Comparison of ENCODE assay signal across 22 cellular contexts in genomic region chr1:68328485-68328884, GRCh38.
DNase-seq lines count a peak whose midpoint lies in the region; ATAC-seq and TF ChIP-seq lines count a peak whose summit lies in the region.
"Had no signal": no experiment of that assay in that cellular context is flagged by ENCODE, and none has a peak within 500 bp of the region (broad histone marks: within the 10 kb centered on the region; RNA-seq: fewer than 3 reads in every experiment).

No MANE protein-coding gene starts in this region.

- H3K4me1 ChIP-seq in IMR-90 (ENCODE audit: control insufficient read depth, insufficient read depth, low read length): peaks cover 22% of the 10 kb centered on the region
- H3K4me1 ChIP-seq in mesenchymal stem cell (ENCODE audit: control insufficient read depth, insufficient read depth, low read depth, low read length): peaks cover 2% of the 10 kb centered on the region
- H3K4me1 ChIP-seq: BLaER1, Peyer's patch had no signal

- dilution Hi-C loops in IMR-90 (cut with HindIII; ENCODE audit: low sequenced_read_pairs, unreplicated experiment): no loop called here

- H3K18ac ChIP-seq in IMR-90 (ENCODE audit: low read depth, low read length) (peak overlapping the region; percentile 96; the same call in 1 of the 2 replicates), mesenchymal stem cell (ENCODE audit: low read depth in 1 of 2, low read length in 2 of 2) (peak overlapping the region; percentile 0 to 71)

- H2AFZ ChIP-seq in IMR-90 (replicated peaks; ENCODE audit: low read length, poor library complexity) (no peak overlapping the region), mesenchymal stem cell (ENCODE audit: low read depth, low read length) (no peak overlapping the region)

- WGBS in IMR-90 (ENCODE audit: extremely low coverage in 2 of 2, insufficient read length in 1 of 2), 2 experiments: no CpG with 5 or more reads among the region's 1 CpG
- WGBS in mesenchymal stem cell: no CpG with 5 or more reads among the region's 1 CpG

- BruUV-seq in IMR-90 (replicated peaks; lab: Mats Ljungman, UMichigan): no TSS peak

- no peak for TF ChIP-seq CTCF in IMR-90 (conservative IDR thresholded peaks at IDR 0.05; ENCODE audit: low read depth, low read length)

- H3K4me2 ChIP-seq in IMR-90 (ENCODE audit: low read depth, low read length) (peak overlapping the region; percentile 33; the same call in 1 of the 2 replicates), mesenchymal stem cell (ENCODE audit: low read length, poor library complexity, severe bottlenecking) (no peak overlapping the region)
- H3K4me2 ChIP-seq: BLaER1 had no signal

- H3K27ac ChIP-seq in IMR-90 (ENCODE audit: insufficient read depth, low read length) (peak overlapping the region; percentile 15; the same call in 1 of the 2 replicates), mesenchymal stem cell (ENCODE audit: low read length, poor library complexity, severe bottlenecking) (no peak overlapping the region)
- H3K27ac ChIP-seq: BLaER1, Peyer's patch had no signal

- in situ Hi-C loops in IMR-90 (cut with MboI; ENCODE audit: low sequenced_read_pairs): no loop called here

- peak overlapping the region; percentile 92 for H2AK5ac ChIP-seq in IMR-90 (ENCODE audit: low read depth, low read length)
- no peak overlapping the region for H2AK5ac ChIP-seq in mesenchymal stem cell (ENCODE audit: low read length, severe bottlenecking)

- H4K5ac ChIP-seq in IMR-90 (ENCODE audit: low read depth, low read length): peak overlapping the region; percentile 95; the same call in 1 of the 2 replicates

- H2AK9ac ChIP-seq in IMR-90 (replicated peaks; ENCODE audit: low read depth, low read length, poor library complexity): no peak overlapping the region

- no peaks in the 10 kb centered on the region; the same call in 1 of the 2 replicates for H4K20me1 ChIP-seq in IMR-90 (ENCODE audit: insufficient read depth, low read length)
- H4K20me1 ChIP-seq: BLaER1 had no signal

- H3K9me3 ChIP-seq in IMR-90 (ENCODE audit: control insufficient read depth, insufficient read depth, low read length) (no peaks in the 10 kb centered on the region), mesenchymal stem cell (ENCODE audit: control insufficient read depth, low read length) (no peaks in the 10 kb centered on the region)
- H3K9me3 ChIP-seq: BLaER1, Peyer's patch had no signal

- peaks cover 13% of the 10 kb centered on the region for H3K9me1 ChIP-seq in IMR-90 (ENCODE audit: insufficient read depth, low read length)

- H3K4ac ChIP-seq in IMR-90 (ENCODE audit: low read depth, low read length): peak overlapping the region; percentile 72
- H3K4ac ChIP-seq in mesenchymal stem cell (ENCODE audit: low read depth in 1 of 2, low read length in 2 of 2): no peak overlapping the region

- no peak overlapping the region for H3K4me3 ChIP-seq in IMR-90 (ENCODE audit: insufficient read depth, low read depth, low read length)
- no peak overlapping the region for H3K4me3 ChIP-seq in mesenchymal stem cell (ENCODE audit: insufficient read depth in 1 of 2, low read depth in 1 of 2, low read length in 2 of 2)
- H3K4me3 ChIP-seq: BLaER1, Peyer's patch had no signal

- H2BK120ac ChIP-seq in IMR-90 (ENCODE audit: low read depth, low read length): peak overlapping the region; percentile 84
- H2BK120ac ChIP-seq in mesenchymal stem cell (ENCODE audit: low read depth, low read length): no peak overlapping the region

- H2BK20ac ChIP-seq in IMR-90 (ENCODE audit: low read depth, low read length): peak overlapping the region; percentile 94

- ATAC-seq in IMR-90 (ENCODE audit: low read depth) (peak; percentile 71), HG02678 (IDR thresholded peaks at IDR 0.05; ENCODE audit: unreplicated experiment) (no peak)

- no peak for TF ChIP-seq POLR2A in IMR-90 (IDR thresholded peaks at IDR 0.05; ENCODE audit: low read depth, low read length)

- CTCF ChIA-PET in IMR-90 (lab: Yijun Ruan, JAX): no interaction called here

- H3K27me3 ChIP-seq in IMR-90 (ENCODE audit: control insufficient read depth, insufficient read depth, low read length): no peaks in the 10 kb centered on the region
- H3K27me3 ChIP-seq in mesenchymal stem cell (ENCODE audit: control insufficient read depth in 1 of 2, insufficient read depth in 1 of 2, low read length in 2 of 2): no peaks in the 10 kb centered on the region
- H3K27me3 ChIP-seq: BLaER1, Peyer's patch had no signal

- H3K23ac ChIP-seq in IMR-90 (ENCODE audit: low read depth, low read length) (peak overlapping the region; percentile 39; the same call in 1 of the 2 replicates), mesenchymal stem cell (ENCODE audit: low read length in 2 of 2) (no peak overlapping the region)

- H2BK5ac ChIP-seq in IMR-90 (ENCODE audit: low read depth, low read length, poor library complexity, severe bottlenecking) (peak overlapping the region; percentile 89), mesenchymal stem cell (ENCODE audit: low read depth, low read length, poor library complexity, severe bottlenecking) (no peak overlapping the region)

- H4K8ac ChIP-seq in IMR-90 (ENCODE audit: low read depth in 2 of 2, low read length in 2 of 2) (peak overlapping the region; percentile 53 to 85), mesenchymal stem cell (ENCODE audit: low read length) (no peak overlapping the region)

- H3K79me1 ChIP-seq in IMR-90 (ENCODE audit: low read depth in 1 of 2, low read length in 2 of 2): no peaks in the 10 kb centered on the region
- H3K79me1 ChIP-seq in mesenchymal stem cell (replicated peaks; ENCODE audit: low read length, poor library complexity, severe bottlenecking): no peaks in the 10 kb centered on the region

- H3K9ac ChIP-seq in IMR-90 (ENCODE audit: low read depth, low read length) (no peak overlapping the region), mesenchymal stem cell (ENCODE audit: low read length) (no peak overlapping the region)
- H3K9ac ChIP-seq: BLaER1 had no signal

- H3K14ac ChIP-seq in IMR-90 (replicated peaks; ENCODE audit: low read depth, low read length) (peak overlapping the region; percentile 84; the same call in 1 of the 2 replicates), mesenchymal stem cell (ENCODE audit: low read length in 2 of 2) (no peak overlapping the region)

- intact Hi-C loops in IMR-90 (cut with micrococcal nuclease): no loop called here
- intact Hi-C loops in head of caudate nucleus (cut with DNase I): loop anchor here (10.0 kb wide), 1 partner anchor 94 kb away; the partner anchor contains the start of gene WLS
- intact Hi-C loops in posterior vena cava (cut with DNase I): loop anchor here in 1 of 2 donors (10.0 kb wide), 1 partner anchor 94 kb away; the partner anchor contains the start of gene WLS

- peak; percentile 43 for DNase-seq in AG20443 (ENCODE audit: low spot score)
- peak; percentile 56 for DNase-seq in IMR-90
- DNase-seq in fibroblast of gingiva (ENCODE audit: low read depth): peak; percentile 34
- no peak for DNase-seq in mesenchymal stem cell
- DNase-seq in SIG-M5 treated with dmso at 0.1 percent for 504 hours (lab: John Stamatoyannopoulos, UW; ENCODE audit: unreplicated experiment): no peak
- no peak for DNase-seq in head of caudate nucleus
- no peak for DNase-seq in posterior vena cava (ENCODE audit: low spot score)
- DNase-seq: Calu3; CD4-positive, alpha-beta memory T cell; DMS53; H7; Karpas-422; NCI-H1092; NCI-H1436 treated with DMSO at 0.1 percent for 48 hours; NCI-H2029 treated with DMSO at 0.1 percent for 48 hours; NCI-H2171; NCI-H446; NCI-H748 treated with DMSO at 0.1 percent for 48 hours; NK-92 treated with Interleukin-12 subunit alpha and Interleukin-12 subunit beta, amount 100 ng/mL, for 24 hours; Peyer's patch had no signal

- H2BK15ac ChIP-seq in IMR-90 (ENCODE audit: low read depth, low read length): peak overlapping the region; percentile 92; the same call in 1 of the 3 replicates
- no peak overlapping the region for H2BK15ac ChIP-seq in mesenchymal stem cell (ENCODE audit: low read depth, poor library complexity, severe bottlenecking)

- peak overlapping the region; percentile 87 for H4K91ac ChIP-seq in IMR-90 (ENCODE audit: insufficient read depth, low read depth, low read length)
- H4K91ac ChIP-seq in mesenchymal stem cell (ENCODE audit: low read length): no peak overlapping the region

- no peak for TF ChIP-seq RAD21 in IMR-90 (IDR thresholded peaks at IDR 0.05; ENCODE audit: low read length)

- H3K56ac ChIP-seq in IMR-90 (ENCODE audit: extremely low read depth, insufficient read depth, low read length): 0 out of 2 replicates have a peak overlapping the region, but pooled peaks have one; percentile 14

- H3K36me3 ChIP-seq in IMR-90 (ENCODE audit: control insufficient read depth, insufficient read depth, low read length): no peaks in the 10 kb centered on the region
- no peaks in the 10 kb centered on the region for H3K36me3 ChIP-seq in mesenchymal stem cell (ENCODE audit: control insufficient read depth in 1 of 2, insufficient read depth in 2 of 2, low read depth in 1 of 2, low read length in 2 of 2)
- H3K36me3 ChIP-seq: BLaER1, Peyer's patch had no signal

- POLR2A ChIA-PET in IMR-90 (lab: Charles Lee; ENCODE audit: unreplicated experiment): interaction anchor here (0.5 to 0.8 kb wide), 2 partner anchors 100 to 155 kb away, joined by 3 to 8 read pairs; no protein-coding TSS in a partner anchor

- no peak overlapping the region for H2BK12ac ChIP-seq in mesenchymal stem cell (ENCODE audit: low read length in 2 of 2)

TF ChIP-seq in IMR-90, 13 proteins besides CTCF, POLR2A, EP300 and RAD21:
- no peak for TF ChIP-seq SMC3 (IDR thresholded peaks at IDR 0.05; ENCODE audit: low read depth, low read length)

Comparison
In these comparisons a context has a peak if more than half of its experiments do, and no peak if none do; other contexts are left out.
1. DNase-seq: peak in AG20443 (single experiment), IMR-90 (single experiment) and fibroblast of gingiva (single experiment); none in mesenchymal stem cell (single experiment), SIG-M5 treated with dmso at 0.1 percent for 504 hours (single experiment), head of caudate nucleus (0 of 42) and posterior vena cava (single experiment).